Comparison of ENCODE assay signal across 1 cellular context in genomic region chr22:22431271-22432220, GRCh38.
TF ChIP-seq lines count a peak whose summit lies in the region.

No MANE protein-coding gene starts in this region.

TF ChIP-seq in K562, 482 proteins besides CTCF, POLR2A, EP300 and RAD21 (continued from another document and continues in another):
- TF ChIP-seq ZNF609 (CRISPR knock-in tag; IDR thresholded peaks at IDR 0.05; ENCODE audit: borderline replicate concordance) (no peak), ZNF766 (CRISPR knock-in tag; conservative IDR thresholded peaks at IDR 0.05) (no peak), RBM34 (IDR thresholded peaks at IDR 0.05; ENCODE audit: borderline replicate concordance, insufficient read depth, low read length) (no peak), ZNF830 (CRISPR knock-in tag; IDR thresholded peaks at IDR 0.05) (no peak), MYC (IDR thresholded peaks at IDR 0.05; ENCODE audit: low read depth, low read length) (no peak), MYC (CRISPR knock-in tag; IDR thresholded peaks at IDR 0.05; ENCODE audit: borderline replicate concordance, low read depth) (0 out of 2 replicates have a peak, but pooled peaks have one; percentile 76), ZFX (CRISPR knock-in tag; IDR thresholded peaks at IDR 0.05) (no peak), LARP7 (IDR thresholded peaks at IDR 0.05) (no peak), HDAC1 (IDR thresholded peaks at IDR 0.05) (no peak), FOSL1 (tag; conservative IDR thresholded peaks at IDR 0.05) (no peak), NFYB (IDR thresholded peaks at IDR 0.05; ENCODE audit: extremely low read depth, insufficient read length) (no peak), KAT7 (CRISPR knock-in tag; IDR thresholded peaks at IDR 0.05; ENCODE audit: borderline replicate concordance) (no peak), SNIP1 (IDR thresholded peaks at IDR 0.05; ENCODE audit: low read depth) (no peak), ZKSCAN1 (IDR thresholded peaks at IDR 0.05; ENCODE audit: low read depth, low read length) (peak; percentile 23; the same call in 1 of the 2 replicates), ELF1 (tag; IDR thresholded peaks at IDR 0.05) (no peak), TCF3 (CRISPR knock-in tag; IDR thresholded peaks at IDR 0.05) (no peak), SOX6 (IDR thresholded peaks at IDR 0.05) (no peak), MAZ (CRISPR knock-in tag; conservative IDR thresholded peaks at IDR 0.05 in 1 of 2, IDR thresholded peaks at IDR 0.05 in 1 of 2) (peak; percentile 10 to 63; a peak in 2 of 4 replicates), SRSF3 (IDR thresholded peaks at IDR 0.05; ENCODE audit: insufficient read depth, low read length) (no peak), ARID3B (CRISPR knock-in tag; IDR thresholded peaks at IDR 0.05; ENCODE audit: borderline replicate concordance) (peak; percentile 90; the same call in 1 of the 2 replicates), MAFK (IDR thresholded peaks at IDR 0.05; ENCODE audit: low read length) (0 out of 2 replicates have a peak, but pooled peaks have one; percentile 28), ZC3H8 (IDR thresholded peaks at IDR 0.05) (no peak), NFIC (IDR thresholded peaks at IDR 0.05) (no peak), ZNF444 (CRISPR knock-in tag; IDR thresholded peaks at IDR 0.05) (no peak), ZNF3 (CRISPR knock-in tag; IDR thresholded peaks at IDR 0.05) (no peak), NRF1 (conservative IDR thresholded peaks at IDR 0.05 in 1 of 2, IDR thresholded peaks at IDR 0.05 in 1 of 2) (no peak), CCNT2 (IDR thresholded peaks at IDR 0.05; ENCODE audit: borderline replicate concordance, extremely low read depth, insufficient read length, low read depth, low read length) (no peak), ZBTB17 (CRISPR knock-in tag; IDR thresholded peaks at IDR 0.05) (0 out of 2 replicates have a peak, but pooled peaks have one; percentile 37), ZNF449 (CRISPR knock-in tag; IDR thresholded peaks at IDR 0.05) (no peak), ZNF184 (CRISPR knock-in tag; IDR thresholded peaks at IDR 0.05) (no peak), HLTF (IDR thresholded peaks at IDR 0.05) (no peak), SIN3B (IDR thresholded peaks at IDR 0.05; ENCODE audit: low read depth) (no peak), FIP1L1 (IDR thresholded peaks at IDR 0.05; ENCODE audit: low read depth, low read length, poor library complexity, severe bottlenecking) (no peak), ESRRB (CRISPR knock-in tag; IDR thresholded peaks at IDR 0.05; ENCODE audit: borderline replicate concordance) (peak; percentile 43), ARID3A (IDR thresholded peaks at IDR 0.05; ENCODE audit: borderline replicate concordance, low read depth, low read length) (peak; percentile 99), NCOR1 (IDR thresholded peaks at IDR 0.05) (no peak), PATZ1 (CRISPR knock-in tag; IDR thresholded peaks at IDR 0.05; ENCODE audit: borderline replicate concordance) (no peak), TAF15 (IDR thresholded peaks at IDR 0.05; ENCODE audit: low read depth, low read length) (no peak), ZNF696 (CRISPR knock-in tag; conservative IDR thresholded peaks at IDR 0.05) (no peak), ASH1L (IDR thresholded peaks at IDR 0.05; ENCODE audit: borderline replicate concordance, low read depth, partially characterized antibody) (no peak), DDX20 (tag; IDR thresholded peaks at IDR 0.05; ENCODE audit: low read depth) (no peak), ZNF217 (CRISPR knock-in tag; IDR thresholded peaks at IDR 0.05) (no peak), RREB1 (CRISPR knock-in tag; IDR thresholded peaks at IDR 0.05) (peak; percentile 80; the same call in 1 of the 2 replicates), ELF4 (CRISPR knock-in tag; IDR thresholded peaks at IDR 0.05) (peak; percentile 66; the same call in 1 of the 2 replicates), ZNF274 (IDR thresholded peaks at IDR 0.05; ENCODE audit: borderline replicate concordance, low read depth, low read length) (no peak), POLR2AphosphoS5 (IDR thresholded peaks at IDR 0.05; ENCODE audit: control insufficient read depth, insufficient read depth, low read depth, low read length) (no peak), FOXA3 (CRISPR knock-in tag; conservative IDR thresholded peaks at IDR 0.05 in 1 of 2, IDR thresholded peaks at IDR 0.05 in 1 of 2) (0 out of 4 replicates have a peak, but pooled peaks of 1 of the 2 experiments have one; percentile 14)
